In genomic region chr9:35716236-35716635, GRCh38 we compare ENCODE assay signal across 14 cellular contexts. TPM values are rescaled to one million over a fixed set of nuclear protein-coding genes. Genes with fewer than 3 reads are reported as not detected.
DNase-seq lines count a peak whose midpoint lies in the region; ATAC-seq and TF ChIP-seq lines count a peak whose summit lies in the region.
"Had no signal": no experiment of that assay in that cellular context is flagged by ENCODE, and none has a peak within 500 bp of the region (broad histone marks: within the 10 kb centered on the region; RNA-seq: fewer than 3 reads in every experiment).

No MANE protein-coding gene starts in this region.

- dilution Hi-C loops in IMR-90 (cut with HindIII; ENCODE audit: low sequenced_read_pairs, unreplicated experiment), result no loop called here

- no peak overlapping the region for H4K8ac ChIP-seq in IMR-90 (ENCODE audit: low read depth in 2 of 2, low read length in 2 of 2)

- H3K18ac ChIP-seq in IMR-90 (ENCODE audit: low read depth, low read length), result no peak overlapping the region

- peak overlapping the region in 4 of 7 donors; percentile 8 to 51 (median 28) for H3K27ac Mint-ChIP-seq in CD14-positive monocyte
- peak overlapping the region; percentile 41 for H3K27ac Mint-ChIP-seq in chondrocyte (ENCODE audit: unreplicated experiment)

- no peak overlapping the region for H3K4ac ChIP-seq in IMR-90 (ENCODE audit: low read depth, low read length)

- 94% methylated on average over 2 of the region's 4 CpGs; no CpG with 5 or more reads in 1 of the 2 experiments for WGBS in IMR-90 (ENCODE audit: extremely low coverage in 2 of 2, insufficient read length in 1 of 2), 2 experiments

- H3K9ac ChIP-seq in IMR-90 (ENCODE audit: low read depth, low read length), result no peak overlapping the region

- H3K4me3 ChIP-seq in IMR-90 (ENCODE audit: insufficient read depth, low read depth, low read length) (no peak overlapping the region), osteoblast (ENCODE audit: insufficient read depth, low read length) (no peak overlapping the region)

- no peak overlapping the region for H2AFZ ChIP-seq in IMR-90 (replicated peaks; ENCODE audit: low read length, poor library complexity)
- H2AFZ ChIP-seq in osteoblast (ENCODE audit: low read length), result no peak overlapping the region

- no peaks in the 10 kb centered on the region for H3K4me1 Mint-ChIP-seq in CD14-positive monocyte
- no peaks in the 10 kb centered on the region for H3K4me1 Mint-ChIP-seq in chondrocyte (ENCODE audit: low read depth)

- H3K27me3 Mint-ChIP-seq in CD14-positive monocyte (ENCODE audit: low read depth in 3 of 3), result peaks cover 0 to 2% (median 0%) of the 10 kb centered on the region in 3 donors
- H3K27me3 Mint-ChIP-seq in chondrocyte (ENCODE audit: low read depth), result no peaks in the 10 kb centered on the region

- no peak overlapping the region for H2BK20ac ChIP-seq in IMR-90 (ENCODE audit: low read depth, low read length)

- no peak for TF ChIP-seq RAD21 in IMR-90 (IDR thresholded peaks at IDR 0.05; ENCODE audit: low read length)

- H2BK5ac ChIP-seq in IMR-90 (ENCODE audit: low read depth, low read length, poor library complexity, severe bottlenecking), result no peak overlapping the region

- in situ Hi-C loops in IMR-90 (cut with MboI; ENCODE audit: low sequenced_read_pairs), result no loop called here

- H3K79me1 ChIP-seq in IMR-90 (ENCODE audit: low read depth in 1 of 2, low read length in 2 of 2), result peaks cover 40 to 75% of the 10 kb centered on the region in 2 experiments

- H3K27ac ChIP-seq in IMR-90 (ENCODE audit: insufficient read depth, low read length), result no peak overlapping the region
- H3K27ac ChIP-seq in osteoblast (ENCODE audit: low read depth, low read length), result peak overlapping the region; percentile 3

- H3K4me3 Mint-ChIP-seq in CD14-positive monocyte (no peak overlapping the region), chondrocyte (ENCODE audit: unreplicated experiment) (no peak overlapping the region)

- H3K9me1 ChIP-seq in IMR-90 (ENCODE audit: insufficient read depth, low read length), result no peaks in the 10 kb centered on the region; the same call in 1 of the 2 replicates

- H3K4me1 ChIP-seq in IMR-90 (ENCODE audit: control insufficient read depth, insufficient read depth, low read length) (no peaks in the 10 kb centered on the region), osteoblast (ENCODE audit: insufficient read depth, low read length) (no peaks in the 10 kb centered on the region)

- no peak overlapping the region for H2AK9ac ChIP-seq in IMR-90 (replicated peaks; ENCODE audit: low read depth, low read length, poor library complexity)

- H3K9me3 ChIP-seq in IMR-90 (ENCODE audit: control insufficient read depth, insufficient read depth, low read length) (no peaks in the 10 kb centered on the region), osteoblast (ENCODE audit: low read depth, low read length) (no peaks in the 10 kb centered on the region)

- no peak overlapping the region for H3K56ac ChIP-seq in IMR-90 (ENCODE audit: extremely low read depth, insufficient read depth, low read length)

- no peak overlapping the region for H2AK5ac ChIP-seq in IMR-90 (ENCODE audit: low read depth, low read length)

- H4K5ac ChIP-seq in IMR-90 (ENCODE audit: low read depth, low read length), result no peak overlapping the region

- no peak overlapping the region for H3K14ac ChIP-seq in IMR-90 (replicated peaks; ENCODE audit: low read depth, low read length)

- BruUV-seq in IMR-90 (replicated peaks; lab: Mats Ljungman, UMichigan), result no TSS peak

- H4K20me1 ChIP-seq in IMR-90 (ENCODE audit: insufficient read depth, low read length) (peaks cover 34% of the 10 kb centered on the region), osteoblast (ENCODE audit: insufficient read depth, low read length) (peaks cover 48% of the 10 kb centered on the region)

- TF ChIP-seq CTCF in CD14-positive monocyte (IDR thresholded peaks at IDR 0.05), result no peak
- TF ChIP-seq CTCF in IMR-90 (conservative IDR thresholded peaks at IDR 0.05; ENCODE audit: low read depth, low read length), result no peak
- TF ChIP-seq CTCF in chondrocyte (IDR thresholded peaks at IDR 0.05), result peak; percentile 35
- TF ChIP-seq CTCF in osteoblast (IDR thresholded peaks at IDR 0.05; ENCODE audit: extremely low read depth, low read depth, low read length), result no peak

- no peak overlapping the region; the same call in 1 of the 2 replicates for H3K23ac ChIP-seq in IMR-90 (ENCODE audit: low read depth, low read length)

- peak; percentile 31 for ATAC-seq in IMR-90 (ENCODE audit: low read depth)

- no peak overlapping the region for H2BK120ac ChIP-seq in IMR-90 (ENCODE audit: low read depth, low read length)

- H2BK15ac ChIP-seq in IMR-90 (ENCODE audit: low read depth, low read length), result no peak overlapping the region

- POLR2A ChIA-PET in IMR-90 (lab: Charles Lee; ENCODE audit: unreplicated experiment), result interaction anchor here (1.5 kb wide), 1 partner anchor 12 kb away, joined by 5 read pairs; no protein-coding TSS in a partner anchor

- intact Hi-C loops in CD14-positive monocyte (cut with micrococcal nuclease) (no loop called here), IMR-90 (cut with micrococcal nuclease) (no loop called here)

- H3K4me2 ChIP-seq in IMR-90 (ENCODE audit: low read depth, low read length) (no peak overlapping the region), osteoblast (ENCODE audit: insufficient read depth, low read length) (no peak overlapping the region)

- H4K91ac ChIP-seq in IMR-90 (ENCODE audit: insufficient read depth, low read depth, low read length), result no peak overlapping the region

- H3K36me3 ChIP-seq in IMR-90 (ENCODE audit: control insufficient read depth, insufficient read depth, low read length) (peaks cover 89% of the 10 kb centered on the region), osteoblast (ENCODE audit: insufficient read depth, low read length) (peaks cover 100% of the 10 kb centered on the region)

- no peaks in the 10 kb centered on the region for H3K27me3 ChIP-seq in IMR-90 (ENCODE audit: control insufficient read depth, insufficient read depth, low read length)
- no peaks in the 10 kb centered on the region for H3K27me3 ChIP-seq in osteoblast (ENCODE audit: insufficient read depth, low read length)

- H3K36me3 Mint-ChIP-seq in CD14-positive monocyte, result peaks cover 0 to 94% of the 10 kb centered on the region in 2 donors
- peaks cover 65% of the 10 kb centered on the region for H3K36me3 Mint-ChIP-seq in chondrocyte (ENCODE audit: low read depth)

- CTCF ChIA-PET in IMR-90 (lab: Yijun Ruan, JAX), result interaction anchor here (1.8 kb wide), 1 partner anchor 20 kb away, joined by 6 read pairs; no protein-coding TSS in a partner anchor

- H3K9me3 Mint-ChIP-seq in CD14-positive monocyte (no peaks in the 10 kb centered on the region), chondrocyte (ENCODE audit: low read depth) (no peaks in the 10 kb centered on the region)

- no peak for DNase-seq in CD14-positive monocyte (ENCODE audit: low spot score)
- no peak for DNase-seq in IMR-90
- DNase-seq in chondrocyte (ENCODE audit: low spot score), result no peak
- peak; percentile 51 for DNase-seq in osteoblast (ENCODE audit: insufficient read length, low spot score, missing footprints)
- DNase-seq in NCI-H2171 treated with DMSO at 0.1 percent for 48 hours (lab: John Stamatoyannopoulos, UW), result no peak
- DNase-seq in NCI-H1436 (lab: John Stamatoyannopoulos, UW), result no peak
- DNase-seq in UCSD-AML1 (lab: John Stamatoyannopoulos, UW; ENCODE audit: unreplicated experiment), result no peak
- DNase-seq in HPDE6-E6E7 (ENCODE audit: extremely low spot score), result no peak
- DNase-seq: activated CD8-positive, alpha-beta memory T cell treated with anti-CD3 and anti-CD28 coated beads, Interleukin-2, amount 50 U/mL, for 48 hours; hypothalamus; NCI-H524 treated with DMSO at 0.1 percent for 48 hours; posterior cingulate gyrus; stimulated activated CD4-positive, alpha-beta T cell treated with anti-CD3 and anti-CD28 coated beads, Interleukin-2, amount 100 ng/mL, for 24 hours; stimulated activated naive CD4-positive, alpha-beta T cell treated with Interleukin-2 at 50 U/mL for 16 hours had no signal

- peaks cover 62% of the 10 kb centered on the region for H3K79me2 ChIP-seq in osteoblast (ENCODE audit: insufficient read depth, low read length)

- no peak for TF ChIP-seq POLR2A in IMR-90 (IDR thresholded peaks at IDR 0.05; ENCODE audit: low read depth, low read length)

RNA-seq across cellular contexts. Expression of gene TLN1, which starts 15.8 kb away (rescaled TPM):
- 10 to 100 TPM; 46.6 to 93.0 TPM for polyA plus RNA-seq in CD14-positive monocyte
- 337 and 346 TPM in 2 replicates for total RNA-seq in IMR-90 (2012; rRNA removed)
- 224 and 228 TPM in 2 replicates for polyA plus RNA-seq in IMR-90 (2012; rRNA removed)
- polyA plus RNA-seq in IMR-90 (2012; cell fraction: cytosol; rRNA removed), result 134 and 262 TPM in 2 replicates
- 206 and 469 TPM in 2 replicates for polyA plus RNA-seq in IMR-90 (2012; cell fraction: nucleus; rRNA removed; ENCODE audit: low replicate concordance)
- total RNA-seq in chondrocyte, result 490 to 684 TPM (median 655 TPM) in 3 replicates
- 306 and 376 TPM in 2 replicates for total RNA-seq in osteoblast

RNA-seq across cellular contexts. Expression of gene CREB3, which starts 16.2 kb away (rescaled TPM):
- polyA plus RNA-seq in CD14-positive monocyte, result 10 to 100 TPM; 32.2 to 38.7 TPM
- total RNA-seq in IMR-90 (2012; rRNA removed), result 105 and 106 TPM in 2 replicates
- polyA plus RNA-seq in IMR-90 (2012; rRNA removed), result 54.9 and 60.7 TPM in 2 replicates
- polyA plus RNA-seq in IMR-90 (2012; cell fraction: cytosol; rRNA removed), result 86.1 and 133 TPM in 2 replicates
- polyA plus RNA-seq in IMR-90 (2012; cell fraction: nucleus; rRNA removed; ENCODE audit: low replicate concordance), result 30.7 and 40.3 TPM in 2 replicates
- total RNA-seq in chondrocyte, result 55.5 to 63.4 TPM (median 56.7 TPM) in 3 replicates
- 56.6 and 64.8 TPM in 2 replicates for total RNA-seq in osteoblast

RNA-seq across cellular contexts. Expression of gene TPM2, which starts 26.5 kb away (rescaled TPM):
- polyA plus RNA-seq in CD14-positive monocyte (not detected), IMR-90 (2012; rRNA removed) (2,500 and 2,548 TPM in 2 replicates)
- total RNA-seq in IMR-90 (2012; rRNA removed) (960 and 1,994 TPM in 2 replicates), chondrocyte (498 to 2,023 TPM (median 2,016 TPM) in 3 replicates), osteoblast (911 and 946 TPM in 2 replicates)
- 1,868 and 3,037 TPM in 2 replicates for polyA plus RNA-seq in IMR-90 (2012; cell fraction: cytosol; rRNA removed)
- 2,387 and 3,173 TPM in 2 replicates for polyA plus RNA-seq in IMR-90 (2012; cell fraction: nucleus; rRNA removed; ENCODE audit: low replicate concordance)

RNA-seq across cellular contexts. Expression of gene GBA2, which starts 32.8 kb away (rescaled TPM):
- polyA plus RNA-seq in CD14-positive monocyte (10 to 100 TPM; 18.1 to 26.4 TPM), IMR-90 (2012; rRNA removed) (37.0 and 38.2 TPM in 2 replicates)
- total RNA-seq in IMR-90 (2012; rRNA removed) (14.2 and 18.1 TPM in 2 replicates), chondrocyte (50.9 to 52.1 TPM (median 51.6 TPM) in 3 replicates), osteoblast (29.5 and 31.1 TPM in 2 replicates)
- polyA plus RNA-seq in IMR-90 (2012; cell fraction: cytosol; rRNA removed), result 16.3 and 18.2 TPM in 2 replicates
- 206 and 250 TPM in 2 replicates for polyA plus RNA-seq in IMR-90 (2012; cell fraction: nucleus; rRNA removed; ENCODE audit: low replicate concordance)

RNA-seq across cellular contexts. Expression of gene RGP1, which starts 32.9 kb away (rescaled TPM):
- polyA plus RNA-seq in CD14-positive monocyte (1 to 10 TPM; 2.3 to 3.3 TPM), IMR-90 (2012; rRNA removed) (13.5 and 14.3 TPM in 2 replicates)
- total RNA-seq in IMR-90 (2012; rRNA removed) (10.2 and 10.8 TPM in 2 replicates), chondrocyte (27.7 to 28.6 TPM (median 27.9 TPM) in 3 replicates), osteoblast (16.5 and 18.5 TPM in 2 replicates)
- polyA plus RNA-seq in IMR-90 (2012; cell fraction: cytosol; rRNA removed), result 7.7 and 11.0 TPM in 2 replicates
- polyA plus RNA-seq in IMR-90 (2012; cell fraction: nucleus; rRNA removed; ENCODE audit: low replicate concordance), result 23.7 and 25.1 TPM in 2 replicates
